1 cellular context compared by ENCODE assay signal in genomic region chr14:77032854-77033621, GRCh38.
TF ChIP-seq lines count a peak whose summit lies in the region.

No MANE protein-coding gene starts in this region.

TF ChIP-seq in HepG2, 621 proteins besides CTCF, POLR2A, EP300 and RAD21 (continued from another document):
- TF ChIP-seq ZBTB49 (CRISPR knock-in tag; IDR thresholded peaks at IDR 0.05; ENCODE audit: borderline replicate concordance) (no peak), ZNF296 (CRISPR knock-in tag; conservative IDR thresholded peaks at IDR 0.05) (no peak), XBP1 (CRISPR knock-in tag; IDR thresholded peaks at IDR 0.05) (no peak), ZSCAN12 (CRISPR knock-in tag; IDR thresholded peaks at IDR 0.05) (no peak), ZNF660 (CRISPR knock-in tag; IDR thresholded peaks at IDR 0.05; ENCODE audit: borderline replicate concordance, low read depth) (no peak), ZNF737 (CRISPR knock-in tag; IDR thresholded peaks at IDR 0.05; ENCODE audit: borderline replicate concordance) (no peak), HIVEP1 (CRISPR knock-in tag; IDR thresholded peaks at IDR 0.05) (0 out of 2 replicates have a peak, but pooled peaks have one; percentile 48), IKZF4 (CRISPR knock-in tag; IDR thresholded peaks at IDR 0.05; ENCODE audit: borderline replicate concordance, low read depth, not compliant biosample characterization) (no peak), ZNF225 (CRISPR knock-in tag; IDR thresholded peaks at IDR 0.05) (no peak), DNMT3B (CRISPR knock-in tag; conservative IDR thresholded peaks at IDR 0.05) (no peak), SAP130 (CRISPR knock-in tag; IDR thresholded peaks at IDR 0.05; ENCODE audit: low read depth) (no peak; the same call in none of the 2 replicates), ZNF724P (CRISPR knock-in tag; IDR thresholded peaks at IDR 0.05; ENCODE audit: borderline replicate concordance) (no peak), ZNF3 (CRISPR knock-in tag; IDR thresholded peaks at IDR 0.05) (no peak), RARA (CRISPR knock-in tag; IDR thresholded peaks at IDR 0.05) (peak; percentile 34; the same call in 1 of the 2 replicates), ZBTB7B (CRISPR knock-in tag; IDR thresholded peaks at IDR 0.05) (no peak), ZFX (CRISPR knock-in tag; IDR thresholded peaks at IDR 0.05; ENCODE audit: low read depth) (peak; percentile 77), PHF8 (CRISPR knock-in tag; IDR thresholded peaks at IDR 0.05) (no peak), ZMAT3 (CRISPR knock-in tag; conservative IDR thresholded peaks at IDR 0.05) (no peak), ZNF780A (CRISPR knock-in tag; IDR thresholded peaks at IDR 0.05) (no peak)
TF ChIP-seq in HepG2: peak in this region for 128.
